Comparison of ENCODE assay signal across 16 cellular contexts in the genomic region with DNA sequence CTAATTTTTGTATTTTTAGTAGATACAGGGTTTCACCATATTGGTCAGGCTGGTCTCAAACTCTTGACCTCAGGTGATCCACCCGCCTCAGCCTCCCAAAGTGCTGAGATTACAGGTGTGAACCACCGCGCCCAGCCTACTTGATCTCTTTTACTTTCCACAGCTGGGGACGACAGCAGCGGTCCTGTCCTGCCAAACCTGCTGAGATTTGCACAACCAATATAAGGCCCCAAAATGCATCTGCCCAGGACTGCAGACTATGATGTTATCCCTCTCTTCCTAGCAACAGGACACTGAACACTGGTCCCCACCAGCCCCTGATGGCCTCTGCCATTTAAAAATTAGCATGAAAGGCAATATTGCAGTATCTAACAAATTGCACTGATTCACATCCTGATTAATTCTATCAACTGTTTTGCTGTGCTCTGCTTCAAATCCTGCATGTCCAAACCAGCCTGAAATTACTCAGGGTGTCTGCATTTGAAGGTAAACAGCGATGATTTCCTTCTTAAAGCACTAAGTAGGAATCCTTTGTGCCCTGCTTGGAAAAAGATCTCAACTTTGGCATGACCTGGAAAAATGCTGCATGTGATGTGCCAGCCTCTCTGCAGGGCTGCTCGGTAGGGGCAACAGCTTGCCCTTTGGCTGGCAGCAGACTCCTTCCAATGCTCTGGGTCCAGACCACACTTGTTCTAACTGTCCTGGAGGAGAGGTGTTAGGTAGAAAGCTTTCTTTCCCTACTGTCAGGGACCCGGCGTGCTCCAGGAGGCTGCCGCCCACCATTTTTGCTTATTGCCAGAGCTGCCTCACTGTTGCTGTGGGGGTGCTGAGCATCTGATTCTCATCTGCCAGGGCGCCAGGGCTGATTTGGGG. TPM values are rescaled to one million over a fixed set of nuclear protein-coding genes. Genes with fewer than 3 reads are reported as not detected.
DNase-seq lines count a peak whose midpoint lies in the region; ATAC-seq, FAIRE-seq and TF ChIP-seq lines count a peak whose summit lies in the region.
"Had no signal": no experiment of that assay in that cellular context is flagged by ENCODE, and none has a peak within 500 bp of the region (broad histone marks: within the 10 kb centered on the region; RNA-seq: fewer than 3 reads in every experiment).

No MANE protein-coding gene starts in this region.

- BruUV-seq in MCF 10A (replicated peaks; lab: Mats Ljungman, UMichigan): no TSS peak

- no peak overlapping the region for H3K4me3 Mint-ChIP-seq in MCF 10A (ENCODE audit: unreplicated experiment)
- H3K4me3 Mint-ChIP-seq: CD8-positive, alpha-beta memory T cell; HFFc6 had no signal

- peaks cover 22% of the 10 kb centered on the region for H3K4me1 Mint-ChIP-seq in MCF 10A (ENCODE audit: insufficient read depth, unreplicated experiment)
- H3K4me1 Mint-ChIP-seq: CD8-positive, alpha-beta memory T cell had no signal

- CTCF ChIA-PET in MCF 10A (lab: Yijun Ruan, JAX): interaction anchor here (1.4 kb wide), 1 partner anchor 36 kb away, joined by 3 read pairs; no protein-coding TSS in a partner anchor

- no peaks in the 10 kb centered on the region for H3K9me3 ChIP-seq in breast epithelium
- H3K9me3 ChIP-seq: BLaER1, Caco-2 had no signal

- no peaks in the 10 kb centered on the region for H3K9me3 Mint-ChIP-seq in MCF 10A (ENCODE audit: unreplicated experiment)
- H3K9me3 Mint-ChIP-seq: CD8-positive, alpha-beta memory T cell; HFFc6 had no signal

- no peaks in the 10 kb centered on the region for H3K27me3 ChIP-seq in breast epithelium
- H3K27me3 ChIP-seq in foreskin keratinocyte: no peaks in the 10 kb centered on the region
- H3K27me3 ChIP-seq: BLaER1 had no signal

- ATAC-seq in foreskin keratinocyte: peak; percentile 74

- DNase-seq in MCF 10A (ENCODE audit: unreplicated experiment) (no peak), breast epithelium (ENCODE audit: low spot score in 2 of 2) (no peak), epithelial cell of esophagus (ENCODE audit: low read depth) (peak; percentile 93), foreskin keratinocyte (peak; percentile 76 to 84), H54 (ENCODE audit: insufficient read length, low spot score) (no peak), dedifferentiated amniotic fluid mesenchymal stem cell (ENCODE audit: extremely low spot score) (no peak), hepatic stellate cell (ENCODE audit: low spot score) (no peak)
- no peak for DNase-seq in activated T-cell treated with anti-CD3 and anti-CD28 coated beads, Interleukin-2, amount 50 U/mL, for 48 hours
- DNase-seq: Caco-2; CD8-positive, alpha-beta memory T cell; GF-D8; GOT3; HCEC 1CT; HFFc6 had no signal

- H3K36me3 Mint-ChIP-seq in MCF 10A (ENCODE audit: insufficient read depth, unreplicated experiment): peaks cover 6% of the 10 kb centered on the region

- no peak for FAIRE-seq in H54 (lab: Jason Lieb, UNC)

- TF ChIP-seq POLR2A in breast epithelium (IDR thresholded peaks at IDR 0.05): no peak
- no peak for TF ChIP-seq POLR2A in H54 (IDR thresholded peaks at IDR 0.05; ENCODE audit: low read depth, low read length)

- H3K27me3 Mint-ChIP-seq in MCF 10A (ENCODE audit: insufficient read depth, unreplicated experiment): no peaks in the 10 kb centered on the region

- H3K36me3 ChIP-seq in breast epithelium: no peaks in the 10 kb centered on the region
- H3K36me3 ChIP-seq: BLaER1 had no signal

- POLR2A ChIA-PET in MCF 10A (lab: Yijun Ruan, JAX): interaction anchor here (0.6 to 1.9 kb wide), 4 partner anchors 13 to 82 kb away, joined by 3 to 8 read pairs (median 4); no protein-coding TSS in a partner anchor

- no peak for TF ChIP-seq CTCF in MCF 10A (IDR thresholded peaks at IDR 0.05; ENCODE audit: unreplicated experiment)
- no peak for TF ChIP-seq CTCF in breast epithelium (IDR thresholded peaks at IDR 0.05)
- TF ChIP-seq CTCF in epithelial cell of esophagus (IDR thresholded peaks at IDR 0.05; ENCODE audit: insufficient read depth, low read depth, low read length, missing control alignments): no peak
- TF ChIP-seq CTCF in foreskin keratinocyte (conservative IDR thresholded peaks at IDR 0.05): no peak

- peak overlapping the region in 1 of 2 donors; percentile 48 for H3K27ac ChIP-seq in breast epithelium
- H3K27ac ChIP-seq in foreskin keratinocyte: peak overlapping the region; percentile 12
- H3K27ac ChIP-seq: 22Rv1, BLaER1 had no signal

- peak overlapping the region; percentile 73 for H3K27ac Mint-ChIP-seq in MCF 10A (ENCODE audit: low read depth, unreplicated experiment)
- H3K27ac Mint-ChIP-seq: CD8-positive, alpha-beta memory T cell; HFFc6 had no signal

- intact Hi-C loops in MCF 10A (cut with micrococcal nuclease): no loop called here
- intact Hi-C loops in breast epithelium (cut with DNase I; ENCODE audit: low total_unique reads): no loop called here

- H3K4me1 ChIP-seq in breast epithelium (no peaks in the 10 kb centered on the region), foreskin keratinocyte (peaks cover 15% of the 10 kb centered on the region)
- H3K4me1 ChIP-seq: Caco-2 had no signal

- H3K4me3 ChIP-seq in breast epithelium (no peak overlapping the region), epithelial cell of esophagus (ENCODE audit: low read length) (no peak overlapping the region)
- H3K4me3 ChIP-seq: BLaER1 had no signal

RNA-seq across cellular contexts. Expression of a gene that starts 27.4 kb away (rescaled TPM):
- 48.1 and 51.4 TPM in 2 replicates for total RNA-seq in MCF 10A (2022)
- 100 to 1,000 TPM in 1 of 3 donors, 10 to 100 TPM in 2; 86.2 to 122 (median 88.0) TPM for total RNA-seq in breast epithelium
- 33.0 and 40.0 TPM in 2 replicates for total RNA-seq in foreskin keratinocyte
- polyA plus RNA-seq in foreskin keratinocyte: 29.4 and 34.9 TPM in 2 replicates
- polyA plus RNA-seq: CD8-positive, alpha-beta memory T cell had no signal

Comparison
In these comparisons a context has a peak if more than half of its experiments do, and no peak if none do; other contexts are left out.
1. DNase-seq: peak in epithelial cell of esophagus (single experiment) and foreskin keratinocyte (2 of 2); none in MCF 10A (single experiment), breast epithelium (0 of 2), H54 (single experiment), dedifferentiated amniotic fluid mesenchymal stem cell (single experiment), activated T-cell treated with anti-CD3 and anti-CD28 coated beads, Interleukin-2, amount 50 U/mL, for 48 hours (0 of 2) and hepatic stellate cell (single experiment).